In the genomic region with DNA sequence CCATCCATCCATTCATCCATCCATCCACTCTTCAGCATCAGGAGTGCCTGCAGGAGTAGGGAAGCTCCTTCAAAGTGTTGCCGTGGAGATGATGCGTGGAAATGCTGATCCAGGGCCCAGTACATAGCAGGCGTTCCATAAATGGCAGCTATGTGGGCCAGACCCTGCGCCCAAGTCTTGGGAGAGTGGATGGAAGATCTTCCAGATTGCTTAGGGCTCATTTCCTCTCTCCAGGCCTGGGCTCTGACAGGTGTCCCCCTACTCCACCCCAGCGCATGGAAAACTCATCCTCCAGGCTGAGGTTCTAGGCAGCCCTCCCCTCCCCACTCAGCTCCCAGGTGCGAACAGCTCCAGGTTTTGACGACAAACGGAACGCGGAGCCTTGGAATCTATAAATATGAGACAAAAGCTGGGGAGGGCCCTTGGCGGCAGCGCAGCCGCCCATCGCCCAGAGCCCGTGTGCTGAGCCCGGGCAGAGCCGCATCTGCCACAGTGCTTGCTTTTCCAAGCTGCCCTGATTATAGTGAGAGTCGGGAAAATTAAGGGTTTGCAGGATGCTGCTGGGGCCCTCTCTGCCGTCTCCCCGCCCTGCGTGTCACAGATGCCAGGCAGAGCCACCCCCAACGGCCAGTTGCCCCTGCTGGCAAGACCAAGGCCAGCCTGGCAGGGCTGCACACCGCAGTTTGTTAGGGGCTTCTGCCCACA, we compare ENCODE assay signal across 9 cellular contexts. TPM values are rescaled to one million over a fixed set of nuclear protein-coding genes. Genes with fewer than 3 reads are reported as not detected.
A peak's percentile ranks its signal among the peaks of the same experiment; 100 is the strongest.
DNase-seq lines count a peak whose midpoint lies in the region; ATAC-seq and TF ChIP-seq lines count a peak whose summit lies in the region.
"Had no signal": no experiment of that assay in that cellular context is flagged by ENCODE, and none has a peak within 500 bp of the region (broad histone marks: within the 10 kb centered on the region; RNA-seq: fewer than 3 reads in every experiment).

No MANE protein-coding gene starts in this region.

- no peaks in the 10 kb centered on the region for H3K9me3 Mint-ChIP-seq in MCF 10A (ENCODE audit: unreplicated experiment)
- H3K9me3 Mint-ChIP-seq in T-cell: no peaks in the 10 kb centered on the region
- H3K9me3 Mint-ChIP-seq: naive B cell had no signal

- peaks cover 0 to 9% of the 10 kb centered on the region in 2 donors for H3K27me3 ChIP-seq in breast epithelium
- peaks cover 39% of the 10 kb centered on the region for H3K27me3 ChIP-seq in suprapubic skin

- TF ChIP-seq EP300 in suprapubic skin (IDR thresholded peaks at IDR 0.05): no peak

- BruUV-seq in MCF 10A (replicated peaks; lab: Mats Ljungman, UMichigan): no TSS peak

- TF ChIP-seq POLR2A in breast epithelium (IDR thresholded peaks at IDR 0.05) (no peak), suprapubic skin (IDR thresholded peaks at IDR 0.05) (no peak), erythroblast (IDR thresholded peaks at IDR 0.05; ENCODE audit: low read length) (no peak)

- H3K4me1 ChIP-seq in breast epithelium (no peaks in the 10 kb centered on the region), suprapubic skin (peaks cover 15% of the 10 kb centered on the region)

- no peaks in the 10 kb centered on the region for H3K9me3 ChIP-seq in breast epithelium
- no peaks in the 10 kb centered on the region for H3K9me3 ChIP-seq in suprapubic skin

- POLR2A ChIA-PET in MCF 10A (lab: Yijun Ruan, JAX) (interaction anchor here (0.5 kb wide), 1 partner anchor 1042 kb away, joined by 4 read pairs; no protein-coding TSS in a partner anchor), T-cell (lab: Charles Lee) (no interaction called here)

- H3K36me3 ChIP-seq in breast epithelium (no peaks in the 10 kb centered on the region), suprapubic skin (no peaks in the 10 kb centered on the region)

- peaks cover 6% of the 10 kb centered on the region for H3K36me3 Mint-ChIP-seq in MCF 10A (ENCODE audit: insufficient read depth, unreplicated experiment)
- no peaks in the 10 kb centered on the region for H3K36me3 Mint-ChIP-seq in T-cell
- H3K36me3 Mint-ChIP-seq: naive B cell had no signal

- no peak for TF ChIP-seq CTCF in MCF 10A (IDR thresholded peaks at IDR 0.05; ENCODE audit: unreplicated experiment)
- TF ChIP-seq CTCF in breast epithelium (IDR thresholded peaks at IDR 0.05): no peak
- no peak for TF ChIP-seq CTCF in suprapubic skin (IDR thresholded peaks at IDR 0.05)

- H3K27ac ChIP-seq in breast epithelium (no peak overlapping the region), suprapubic skin (no peak overlapping the region)

- H3K27ac Mint-ChIP-seq in MCF 10A (ENCODE audit: low read depth, unreplicated experiment) (no peak overlapping the region), T-cell (no peak overlapping the region)
- H3K27ac Mint-ChIP-seq: naive B cell had no signal

- H3K4me1 Mint-ChIP-seq in MCF 10A (ENCODE audit: insufficient read depth, unreplicated experiment) (no peaks in the 10 kb centered on the region), T-cell (peaks cover 0 to 9% (median 4%) of the 10 kb centered on the region in 3 donors)

- WGBS in suprapubic skin: 84% methylated on average over 20 of the region's 23 CpGs

- CTCF ChIA-PET in MCF 10A (lab: Yijun Ruan, JAX): interaction anchor here (0.6 kb wide), 1 partner anchor 10 kb away, joined by 6 read pairs; no protein-coding TSS in a partner anchor
- CTCF ChIA-PET in T-cell (lab: Charles Lee): no interaction called here

- H3K4me3 ChIP-seq in breast epithelium (peak overlapping the region in 1 of 3 donors; percentile 83), suprapubic skin (peak overlapping the region; percentile 67)

- ATAC-seq in T-cell (replicated peaks in 1 of 4) (no peak), left colon (no peak), HG02759 (IDR thresholded peaks at IDR 0.05; ENCODE audit: unreplicated experiment) (no peak)

- no peaks in the 10 kb centered on the region for H3K27me3 Mint-ChIP-seq in MCF 10A (ENCODE audit: insufficient read depth, unreplicated experiment)
- peaks cover 15 to 29% of the 10 kb centered on the region in 2 donors for H3K27me3 Mint-ChIP-seq in T-cell

- intact Hi-C loops in MCF 10A (cut with micrococcal nuclease): no loop called here
- intact Hi-C loops in breast epithelium (cut with DNase I; ENCODE audit: low total_unique reads): no loop called here
- intact Hi-C loops in left colon (cut with DNase I, micrococcal nuclease): no loop called here

- H3K4me3 Mint-ChIP-seq in MCF 10A (ENCODE audit: unreplicated experiment) (peak overlapping the region; percentile 70), T-cell (peak overlapping the region in 2 of 3 donors; percentile 61 to 70)

- DNase-seq in MCF 10A (ENCODE audit: unreplicated experiment) (no peak), breast epithelium (ENCODE audit: low spot score in 2 of 2) (no peak), T-cell (no peak), left colon (peak; percentile 2 to 12), suprapubic skin (ENCODE audit: low spot score in 2 of 2) (peak in 1 of 2 donors; percentile 51), ecto neural progenitor cell (ENCODE audit: low spot score) (no peak), erythroblast (lab: John Stamatoyannopoulos, UW) (no peak)
- DNase-seq: naive B cell had no signal

RNA-seq across cellular contexts. Expression of a gene that starts 1.6 kb away (rescaled TPM):
- total RNA-seq in MCF 10A (2022) (3.6 and 7.0 TPM in 2 replicates), breast epithelium (1 to 10 TPM in 2 of 3 donors, under 1 TPM in 1; 0.64 to 4.1 (median 2.0) TPM), T-cell (1 to 10 TPM in 3 of 5 donors, under 1 TPM in 1, not detected in 1; 0.23 to 1.9 (median 1.6) TPM), left colon (1 to 10 TPM; 1.4 to 2.0 TPM), suprapubic skin (1 to 10 TPM in 2 of 4 donors, under 1 TPM in 2; 0.68 to 2.8 (median 1.1) TPM)

Comparison
In these comparisons a context has a peak if more than half of its experiments do, and no peak if none do; other contexts are left out.
1. DNase-seq: peak in left colon (2 of 2); none in MCF 10A (single experiment), breast epithelium (0 of 2), T-cell (0 of 34), ecto neural progenitor cell (single experiment) and erythroblast (0 of 2).